Comparison of ENCODE assay signal across 14 cellular contexts in the genomic region with DNA sequence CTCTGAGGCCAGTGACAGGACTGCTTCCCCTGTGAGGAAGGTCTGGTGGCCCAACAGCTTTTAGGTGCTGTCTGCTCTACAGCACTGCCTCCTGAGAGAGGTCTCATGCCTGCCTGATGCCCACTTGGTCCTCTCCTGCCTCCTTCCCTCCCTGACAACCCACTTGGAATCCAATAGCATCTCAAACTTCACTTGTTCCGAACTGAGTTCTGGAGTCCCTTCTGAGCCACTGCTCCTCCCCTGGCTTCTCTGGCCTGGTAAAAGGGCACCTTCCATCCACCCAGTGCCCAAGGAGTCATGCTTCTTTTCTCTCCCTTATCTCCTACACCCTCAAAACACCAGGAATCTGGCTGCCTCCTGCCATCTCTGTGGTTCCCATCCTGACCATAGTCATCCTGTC. TPM values are rescaled to one million over a fixed set of nuclear protein-coding genes. Genes with fewer than 3 reads are reported as not detected.
DNase-seq lines count a peak whose midpoint lies in the region; ATAC-seq and TF ChIP-seq lines count a peak whose summit lies in the region.
"Had no signal": no experiment of that assay in that cellular context is flagged by ENCODE, and none has a peak within 500 bp of the region (broad histone marks: within the 10 kb centered on the region; RNA-seq: fewer than 3 reads in every experiment).

No MANE protein-coding gene starts in this region.

- H3K27me3 Mint-ChIP-seq in MCF 10A (ENCODE audit: insufficient read depth, unreplicated experiment) (no peaks in the 10 kb centered on the region), immature natural killer cell (ENCODE audit: low read depth in 3 of 3) (peaks cover 0 to 5% (median 2%) of the 10 kb centered on the region in 3 donors)
- no peaks in the 10 kb centered on the region for H3K27me3 Mint-ChIP-seq in activated CD4-positive, alpha-beta memory T cell treated with anti-CD3 and anti-CD28 coated beads for 36 hours

- H3K9me3 ChIP-seq in mammary epithelial cell (replicated peaks; ENCODE audit: insufficient read depth, low read length) (no peaks in the 10 kb centered on the region), subcutaneous abdominal adipose tissue (ENCODE audit: control insufficient read depth in 5 of 5, low read length in 5 of 5) (no peaks in the 10 kb centered on the region), testis (no peaks in the 10 kb centered on the region)
- H3K9me3 ChIP-seq: prostate gland had no signal

- H3K4me1 Mint-ChIP-seq in MCF 10A (ENCODE audit: insufficient read depth, unreplicated experiment) = peaks cover 13% of the 10 kb centered on the region
- H3K4me1 Mint-ChIP-seq in activated CD4-positive, alpha-beta memory T cell treated with anti-CD3 and anti-CD28 coated beads for 36 hours (ENCODE audit: low read depth) = peaks cover 24% of the 10 kb centered on the region
- H3K4me1 Mint-ChIP-seq in immature natural killer cell = peaks cover 24 to 33% of the 10 kb centered on the region in 2 donors

- dilution Hi-C loops in mammary epithelial cell (cut with HindIII; ENCODE audit: low sequenced_read_pairs) = no loop called here

- BruUV-seq in MCF 10A (replicated peaks; lab: Mats Ljungman, UMichigan) (no TSS peak), mammary epithelial cell (replicated peaks; lab: Mats Ljungman, UMichigan) (no TSS peak)

- H3K9me3 Mint-ChIP-seq in MCF 10A (ENCODE audit: unreplicated experiment) (no peaks in the 10 kb centered on the region), immature natural killer cell (no peaks in the 10 kb centered on the region)
- no peaks in the 10 kb centered on the region for H3K9me3 Mint-ChIP-seq in activated CD4-positive, alpha-beta memory T cell treated with anti-CD3 and anti-CD28 coated beads for 36 hours

- TF ChIP-seq POLR2A in testis (IDR thresholded peaks at IDR 0.05) = no peak

- ATAC-seq in HG02840 (IDR thresholded peaks at IDR 0.05; ENCODE audit: low FRiP score, unreplicated experiment) = no peak
- ATAC-seq: HCT116, left ventricle myocardium superior had no signal

- WGBS in mammary epithelial cell (ENCODE audit: low coverage, missing lambda C conversion rate) = 100% methylated on average over 1 of the region's 1 CpG
- 56 to 96% methylated on average over 1 of the region's 1 CpG for WGBS in testis, 2 donors

- H3K4me3 ChIP-seq in mammary epithelial cell (replicated peaks in 1 of 3; ENCODE audit: insufficient read depth in 1 of 3, low read depth in 2 of 3, low read length in 3 of 3) (no peak overlapping the region), subcutaneous abdominal adipose tissue (ENCODE audit: low read depth in 1 of 5, low read length in 5 of 5) (no peak overlapping the region), testis (no peak overlapping the region)
- H3K4me3 ChIP-seq: hepatocyte, prostate gland had no signal

- H3K4me1 ChIP-seq in mammary epithelial cell (ENCODE audit: insufficient read depth, low read length) (peaks cover 10% of the 10 kb centered on the region), subcutaneous abdominal adipose tissue (ENCODE audit: control insufficient read depth in 5 of 5, insufficient read depth in 5 of 5, low read length in 5 of 5) (peaks cover 3 to 30% (median 17%) of the 10 kb centered on the region in 5 donors), testis (peaks cover 6% of the 10 kb centered on the region)

- in situ Hi-C loops in mammary epithelial cell (cut with MboI; ENCODE audit: low sequenced_read_pairs in 2 of 2) = no loop called here

- POLR2A ChIA-PET in MCF 10A (lab: Yijun Ruan, JAX) = interaction anchor here (1.2 to 2.1 kb wide), 4 partner anchors 11 to 62 kb away, joined by 3 to 29 read pairs (median 4); partner anchors contain the start of genes AP5S1 and CENPB
- POLR2A ChIA-PET in activated CD4-positive, alpha-beta memory T cell treated with anti-CD3 and anti-CD28 coated beads for 36 hours (lab: Charles Lee) = interaction anchor here (0.8 kb wide), 1 partner anchor 63 kb away, joined by 3 read pairs; no protein-coding TSS in a partner anchor

- H3K36me3 ChIP-seq in mammary epithelial cell (ENCODE audit: insufficient read depth, low read length) = no peaks in the 10 kb centered on the region
- H3K36me3 ChIP-seq in subcutaneous abdominal adipose tissue (ENCODE audit: control insufficient read depth in 5 of 5, insufficient read depth in 5 of 5, low read length in 5 of 5) = peaks cover 0 to 3% (median 0%) of the 10 kb centered on the region in 5 donors
- no peaks in the 10 kb centered on the region for H3K36me3 ChIP-seq in testis (ENCODE audit: low read depth, missing control alignments)
- H3K36me3 ChIP-seq: prostate gland had no signal

- peak overlapping the region; percentile 30 for H3K27ac Mint-ChIP-seq in MCF 10A (ENCODE audit: low read depth, unreplicated experiment)
- peak overlapping the region; percentile 35 for H3K27ac Mint-ChIP-seq in activated CD4-positive, alpha-beta memory T cell treated with anti-CD3 and anti-CD28 coated beads for 36 hours
- H3K27ac Mint-ChIP-seq in immature natural killer cell = peak overlapping the region; percentile 71 to 91 (median 83)

- H4K20me1 ChIP-seq in mammary epithelial cell (ENCODE audit: insufficient read depth, low read length) = no peaks in the 10 kb centered on the region

- peaks cover 34% of the 10 kb centered on the region for H3K79me2 ChIP-seq in mammary epithelial cell (ENCODE audit: insufficient read depth, low read length)

- H3K27ac ChIP-seq in mammary epithelial cell (ENCODE audit: insufficient read depth, low read depth, low read length) = no peak overlapping the region
- H3K27ac ChIP-seq in subcutaneous abdominal adipose tissue (ENCODE audit: low read depth, low read length) = peak overlapping the region; percentile 16
- no peak overlapping the region for H3K27ac ChIP-seq in testis
- H3K27ac ChIP-seq: hepatocyte, prostate gland had no signal

- H2AFZ ChIP-seq in mammary epithelial cell (ENCODE audit: low read depth, low read length) = no peak overlapping the region
- H2AFZ ChIP-seq: hepatocyte had no signal

- no peaks in the 10 kb centered on the region for H3K27me3 ChIP-seq in mammary epithelial cell (ENCODE audit: insufficient read depth, low read length)
- no peaks in the 10 kb centered on the region for H3K27me3 ChIP-seq in subcutaneous abdominal adipose tissue (ENCODE audit: control insufficient read depth in 5 of 5, insufficient read depth in 4 of 5, low read length in 5 of 5)
- no peaks in the 10 kb centered on the region for H3K27me3 ChIP-seq in testis
- H3K27me3 ChIP-seq: hepatocyte had no signal

- H3K4me3 Mint-ChIP-seq in MCF 10A (ENCODE audit: unreplicated experiment) (peak overlapping the region; percentile 83), immature natural killer cell (peak overlapping the region; percentile 42 to 90 (median 86))
- H3K4me3 Mint-ChIP-seq in activated CD4-positive, alpha-beta memory T cell treated with anti-CD3 and anti-CD28 coated beads for 36 hours = peak overlapping the region; percentile 50

- H3K9ac ChIP-seq in mammary epithelial cell (ENCODE audit: insufficient read depth, low read length) = no peak overlapping the region
- H3K9ac ChIP-seq in subcutaneous abdominal adipose tissue (ENCODE audit: low read length in 5 of 5) = peak overlapping the region in 2 of 5 donors; percentile 1 to 18

- H3K36me3 Mint-ChIP-seq in MCF 10A (ENCODE audit: insufficient read depth, unreplicated experiment) (peaks cover 39% of the 10 kb centered on the region), immature natural killer cell (no peaks in the 10 kb centered on the region)
- no peaks in the 10 kb centered on the region for H3K36me3 Mint-ChIP-seq in activated CD4-positive, alpha-beta memory T cell treated with anti-CD3 and anti-CD28 coated beads for 36 hours

- intact Hi-C loops in MCF 10A (cut with micrococcal nuclease) (no loop called here), mammary epithelial cell (cut with micrococcal nuclease) (loop anchor here (10.0 kb wide), 1 partner anchor 174 kb away; no protein-coding TSS in a partner anchor), testis (cut with DNase I; ENCODE audit: low total_unique reads) (no loop called here)
- intact Hi-C loops in activated CD4-positive, alpha-beta memory T cell treated with anti-CD3 and anti-CD28 coated beads for 36 hours (cut with micrococcal nuclease) = no loop called here

- TF ChIP-seq CTCF in MCF 10A (IDR thresholded peaks at IDR 0.05; ENCODE audit: unreplicated experiment) (no peak), mammary epithelial cell (conservative IDR thresholded peaks at IDR 0.05 in 1 of 2, IDR thresholded peaks at IDR 0.05 in 1 of 2; ENCODE audit: extremely low read depth in 1 of 2, insufficient read depth in 1 of 2, low read depth in 1 of 2, low read length in 2 of 2) (no peak), testis (IDR thresholded peaks at IDR 0.05) (no peak)

- DNase-seq in MCF 10A (ENCODE audit: unreplicated experiment) (no peak), mammary epithelial cell (no peak), immature natural killer cell (no peak), SW 1271 (lab: John Stamatoyannopoulos, UW) (no peak), testis (no peak)
- no peak for DNase-seq in activated CD4-positive, alpha-beta memory T cell treated with anti-CD3 and anti-CD28 coated beads for 36 hours
- DNase-seq: central memory CD4-positive, alpha-beta T cell; left ventricle myocardium superior; NCI-H510A treated with DMSO at 0.1 percent for 48 hours had no signal

- H3K4me2 ChIP-seq in mammary epithelial cell (ENCODE audit: insufficient read depth, low read depth, low read length) = no peak overlapping the region

- CTCF ChIA-PET in MCF 10A (lab: Yijun Ruan, JAX) (interaction anchor here (0.9 to 1.4 kb wide), 2 partner anchors 28 to 311 kb away, joined by 4 to 8 read pairs; partner anchors contain the start of gene AP5S1), mammary epithelial cell (lab: Charles Lee; ENCODE audit: low non-redundant PET) (no interaction called here)
- CTCF ChIA-PET in activated CD4-positive, alpha-beta memory T cell treated with anti-CD3 and anti-CD28 coated beads for 36 hours (lab: Charles Lee) = interaction anchor here (1.5 kb wide), 1 partner anchor 62 kb away, joined by 6 read pairs; the partner anchor contains the start of gene CENPB

RNA-seq across cellular contexts. Expression of gene MAVS, which starts 1.9 kb away (rescaled TPM):
- 31.7 and 39.7 TPM in 2 replicates for total RNA-seq in MCF 10A (2022)
- 10 to 100 TPM; 27.7 to 37.9 TPM for total RNA-seq in mammary epithelial cell
- 14.6 TPM for polyA plus RNA-seq in mammary epithelial cell
- polyA minus RNA-seq in mammary epithelial cell = 43.1 TPM
- 10 to 100 TPM; 22.2 to 24.2 TPM for total RNA-seq in activated CD4-positive, alpha-beta memory T cell treated with anti-CD3 and anti-CD28 coated beads for 36 hours
- polyA plus RNA-seq in immature natural killer cell = 1 to 10 TPM; 1.8 to 9.3 (median 2.5) TPM
- total RNA-seq in testis = 10 to 100 TPM; 28.5 to 34.6 TPM
- polyA plus RNA-seq in testis (ENCODE audit: insufficient read depth, low read depth, low replicate concordance) = 14.5 TPM

RNA-seq across cellular contexts. Expression of gene AP5S1, which starts 28.2 kb away (rescaled TPM):
- 15.8 and 19.2 TPM in 2 replicates for total RNA-seq in MCF 10A (2022)
- 10 to 100 TPM; 14.9 to 15.5 TPM for total RNA-seq in mammary epithelial cell
- polyA plus RNA-seq in mammary epithelial cell = 11.5 TPM
- polyA minus RNA-seq in mammary epithelial cell = 22.3 TPM
- 1 to 10 TPM; 9.1 to 10.0 TPM for total RNA-seq in activated CD4-positive, alpha-beta memory T cell treated with anti-CD3 and anti-CD28 coated beads for 36 hours
- 10 to 100 TPM; 16.3 to 23.1 (median 17.4) TPM for polyA plus RNA-seq in immature natural killer cell
- total RNA-seq in testis = 10 to 100 TPM; 25.9 to 26.6 TPM
- polyA plus RNA-seq in testis (ENCODE audit: insufficient read depth, low read depth, low replicate concordance) = 26.0 TPM

RNA-seq across cellular contexts. Expression of gene PANK2, which starts 40.6 kb away (rescaled TPM):
- total RNA-seq in MCF 10A (2022) (29.2 and 32.8 TPM in 2 replicates), mammary epithelial cell (10 to 100 TPM; 41.0 to 45.0 TPM), testis (10 to 100 TPM; 63.4 to 71.2 TPM)
- polyA plus RNA-seq in mammary epithelial cell (19.8 TPM), immature natural killer cell (10 to 100 TPM; 42.1 to 53.0 (median 44.3) TPM), testis (ENCODE audit: insufficient read depth, low read depth, low replicate concordance) (57.9 TPM)
- polyA minus RNA-seq in mammary epithelial cell = 46.3 TPM
- total RNA-seq in activated CD4-positive, alpha-beta memory T cell treated with anti-CD3 and anti-CD28 coated beads for 36 hours = 10 to 100 TPM; 49.3 to 52.5 TPM

RNA-seq across cellular contexts. Expression of gene CDC25B, which starts 52.5 kb away (rescaled TPM):
- total RNA-seq in MCF 10A (2022) (134 and 137 TPM in 2 replicates), mammary epithelial cell (10 to 100 TPM in 1 of 2 donors, 1 to 10 TPM in 1; 5.5 to 55.5 TPM), testis (10 to 100 TPM; 25.4 to 45.6 TPM)
- polyA plus RNA-seq in mammary epithelial cell (45.8 TPM), immature natural killer cell (10 to 100 TPM; 25.3 to 42.0 (median 29.0) TPM), testis (ENCODE audit: insufficient read depth, low read depth, low replicate concordance) (14.4 TPM)
- polyA minus RNA-seq in mammary epithelial cell = 80.2 TPM
- 100 to 1,000 TPM; 120 to 128 TPM for total RNA-seq in activated CD4-positive, alpha-beta memory T cell treated with anti-CD3 and anti-CD28 coated beads for 36 hours

Comparison
In these comparisons a context has a peak if more than half of its experiments do, and no peak if none do; other contexts are left out.
1. H3K27ac Mint-ChIP-seq: peak in every context shown above with its lines; median percentile 83 in immature natural killer cell; 35 in activated CD4-positive, alpha-beta memory T cell treated with anti-CD3 and anti-CD28 coated beads for 36 hours; 30 in MCF 10A.